ENCODE assay signal across 19 cellular contexts in the genomic region with DNA sequence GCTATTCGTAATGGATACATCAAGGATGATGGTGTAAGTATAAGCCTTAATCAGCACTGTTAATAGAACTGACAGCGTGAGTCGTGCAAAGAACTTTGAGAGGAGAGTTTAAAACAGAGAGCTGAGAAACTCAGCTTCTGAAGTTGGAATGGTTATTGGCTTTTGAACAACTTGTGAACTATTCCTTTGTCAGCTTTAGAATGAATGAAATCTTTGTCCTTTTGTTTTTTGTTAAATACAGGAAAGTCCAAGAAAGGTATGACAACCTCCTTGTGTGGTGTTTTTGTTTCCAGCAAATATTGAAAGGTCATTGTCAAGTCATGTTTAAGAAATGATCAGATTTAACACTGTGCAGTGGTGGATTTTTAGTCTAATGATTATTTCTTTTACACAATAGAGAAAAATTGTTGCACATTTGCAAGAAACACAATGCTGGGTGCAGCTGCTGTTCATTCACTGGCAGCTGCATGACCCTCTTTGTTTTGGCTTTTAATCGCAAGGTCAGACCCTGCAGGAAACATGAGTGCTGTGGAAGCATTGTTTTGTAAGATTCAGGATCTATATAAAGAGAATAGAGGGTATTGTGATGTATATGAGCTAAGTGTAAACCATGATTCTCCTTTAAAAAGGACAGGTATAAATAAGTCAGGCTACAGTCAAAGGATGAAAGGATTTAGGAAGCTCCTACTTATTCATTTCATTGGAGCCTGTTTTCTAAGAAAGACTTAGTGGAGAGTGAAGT. TPM values are rescaled to one million over a fixed set of nuclear protein-coding genes. Genes with fewer than 3 reads are reported as not detected.
A peak's percentile ranks its signal among the peaks of the same experiment; 100 is the strongest.
DNase-seq lines count a peak whose midpoint lies in the region; ATAC-seq and TF ChIP-seq lines count a peak whose summit lies in the region.
"Had no signal": no experiment of that assay in that cellular context is flagged by ENCODE, and none has a peak within 500 bp of the region (broad histone marks: within the 10 kb centered on the region; RNA-seq: fewer than 3 reads in every experiment).

No MANE protein-coding gene starts in this region.

- TF ChIP-seq EP300 in upper lobe of left lung (IDR thresholded peaks at IDR 0.05) = no peak

- TF ChIP-seq POLR2A in upper lobe of left lung (IDR thresholded peaks at IDR 0.05) = no peak

- ATAC-seq in upper lobe of left lung (ENCODE audit: low FRiP score in 2 of 2) = no peak
- ATAC-seq in activated CD4-positive, CD25-positive, alpha-beta regulatory T cell treated with anti-CD3 and anti-CD28 coated beads, Interleukin-2, amount 50 U/mL, for 24 hours = no peak
- ATAC-seq: activated naive CD8-positive, alpha-beta T cell treated with anti-CD3 and anti-CD28 coated beads, Interleukin-2, amount 50 U/mL, for 24 hours; gastrocnemius medialis; GM12878 had no signal

- DNase-seq in NCI-H1105 treated with DMSO at 0.1 percent for 48 hours (lab: John Stamatoyannopoulos, UW) = peak; percentile 35
- DNase-seq in NCI-H1105 (lab: John Stamatoyannopoulos, UW) = no peak
- peak; percentile 26 for DNase-seq in NCI-H774 (lab: John Stamatoyannopoulos, UW)
- DNase-seq in foreskin melanocyte = peak; percentile 16
- DNase-seq in pulmonary artery endothelial cell (ENCODE audit: low read depth, low spot score) = peak; percentile 64
- DNase-seq in upper lobe of left lung = no peak
- no peak for DNase-seq in Ammon's horn (ENCODE audit: low spot score)
- DNase-seq: 8988T; activated CD4-positive, alpha-beta T cell treated with anti-CD3 and anti-CD28 coated beads, Interleukin-2, amount 50 U/mL, for 1 hour; activated naive CD8-positive, alpha-beta T cell treated with anti-CD3 and anti-CD28 coated beads, Interleukin-2, amount 50 U/mL, for 24 hours; gastrocnemius medialis; Karpas-422; NCI-H2029; NK-92 treated with Interleukin-12 subunit alpha and Interleukin-12 subunit beta, amount 100 ng/mL, for 24 hours had no signal

- no peak overlapping the region for H3K4me3 ChIP-seq in upper lobe of left lung
- H3K4me3 ChIP-seq: gastrocnemius medialis, GM12878, SJSA1 had no signal

- no peak overlapping the region for H3K27ac ChIP-seq in upper lobe of left lung
- H3K27ac ChIP-seq: gastrocnemius medialis, parathyroid adenoma, SJSA1 had no signal

- no peaks in the 10 kb centered on the region for H3K9me3 ChIP-seq in upper lobe of left lung
- H3K9me3 ChIP-seq: gastrocnemius medialis, SJSA1 had no signal

- peaks cover 0 to 10% (median 0%) of the 10 kb centered on the region in 4 donors for H3K36me3 ChIP-seq in upper lobe of left lung
- H3K36me3 ChIP-seq: gastrocnemius medialis had no signal

- no peaks in the 10 kb centered on the region for H3K27me3 ChIP-seq in upper lobe of left lung
- H3K27me3 ChIP-seq: gastrocnemius medialis, SJSA1 had no signal

- TF ChIP-seq CTCF in upper lobe of left lung (IDR thresholded peaks at IDR 0.05) = no peak

- 74 to 79% methylated on average over 4 of the region's 4 CpGs for WGBS in upper lobe of left lung, 2 donors

- H3K4me1 ChIP-seq in upper lobe of left lung = no peaks in the 10 kb centered on the region
- H3K4me1 ChIP-seq: gastrocnemius medialis, parathyroid adenoma had no signal

RNA-seq across cellular contexts. Expression of gene ABHD10, which starts 21.7 kb away (rescaled TPM):
- total RNA-seq in pulmonary artery endothelial cell (38.0 and 49.4 TPM in 2 replicates), upper lobe of left lung (10 to 100 TPM in 4 of 6 donors, 1 to 10 TPM in 2; 3.2 to 26.4 (median 18.1) TPM)

RNA-seq across cellular contexts. Expression of gene TAGLN3, which starts 41.6 kb away (rescaled TPM):
- total RNA-seq in pulmonary artery endothelial cell (0.07 TPM in 1 of 2 replicates, not detected in the other), upper lobe of left lung (1 to 10 TPM in 1 of 6 donors, not detected in 5; 1.5 TPM)
- total RNA-seq: gastrocnemius medialis, mononuclear cell, SJSA1 had no signal

Comparison
In these comparisons a context has a peak if more than half of its experiments do, and no peak if none do; other contexts are left out.
1. DNase-seq: peak in NCI-H1105 treated with DMSO at 0.1 percent for 48 hours (single experiment), NCI-H774 (single experiment), foreskin melanocyte (single experiment) and pulmonary artery endothelial cell (single experiment); none in NCI-H1105 (single experiment), upper lobe of left lung (0 of 2) and Ammon's horn (single experiment).